1 cellular context compared by ENCODE assay signal in genomic region chr19:16372065-16372915, GRCh38.
TF ChIP-seq lines count a peak whose summit lies in the region.

No MANE protein-coding gene starts in this region.

TF ChIP-seq in GM12878, 131 proteins besides CTCF, POLR2A, EP300 and RAD21 (continued from another document):
- TF ChIP-seq RELB (IDR thresholded peaks at IDR 0.05; ENCODE audit: low read depth) (no peak), BHLHE40 (IDR thresholded peaks at IDR 0.05; ENCODE audit: borderline replicate concordance in 1 of 2, low read depth in 2 of 2, low read length in 1 of 2) (peak; percentile 56 to 57), EED (IDR thresholded peaks at IDR 0.05; ENCODE audit: low read depth) (no peak), BRCA1 (IDR thresholded peaks at IDR 0.05; ENCODE audit: low read depth, low read length) (no peak), RUNX3 (IDR thresholded peaks at IDR 0.05; ENCODE audit: low read length) (peak; percentile 28; the same call in 1 of the 2 replicates), FOXK2 (IDR thresholded peaks at IDR 0.05) (no peak), USF1 (IDR thresholded peaks at IDR 0.05; ENCODE audit: borderline replicate concordance, extremely low read length, insufficient read depth, low read depth, low read length) (peak; percentile 62), HDAC2 (IDR thresholded peaks at IDR 0.05) (no peak), ATF7 (IDR thresholded peaks at IDR 0.05; ENCODE audit: low read depth) (no peak), ZNF384 (IDR thresholded peaks at IDR 0.05; ENCODE audit: borderline replicate concordance, low read depth, low read length) (no peak), ZNF24 (IDR thresholded peaks at IDR 0.05) (no peak), RBBP5 (conservative IDR thresholded peaks at IDR 0.05) (no peak), SKIL (IDR thresholded peaks at IDR 0.05; ENCODE audit: low read depth, poor library complexity, severe bottlenecking) (no peak), CBX3 (IDR thresholded peaks at IDR 0.05; ENCODE audit: borderline replicate concordance, low read depth) (no peak), SP1 (IDR thresholded peaks at IDR 0.05; ENCODE audit: low read depth, low read length) (no peak), TARDBP (IDR thresholded peaks at IDR 0.05; ENCODE audit: borderline replicate concordance) (no peak), ZZZ3 (IDR thresholded peaks at IDR 0.05; ENCODE audit: control insufficient read depth, insufficient read length, low read depth) (no peak), NR2F1 (conservative IDR thresholded peaks at IDR 0.05) (peak; percentile 8; the same call in 1 of the 2 replicates), PKNOX1 (IDR thresholded peaks at IDR 0.05) (no peak), ZBTB4 (CRISPR knock-in tag; IDR thresholded peaks at IDR 0.05) (no peak), HCFC1 (IDR thresholded peaks at IDR 0.05; ENCODE audit: low read length) (no peak), TCF12 (IDR thresholded peaks at IDR 0.05; ENCODE audit: low read depth, low read length) (0 out of 2 replicates have a peak, but pooled peaks have one; percentile 50), CEBPB (IDR thresholded peaks at IDR 0.05; ENCODE audit: borderline replicate concordance in 1 of 2, low read depth in 2 of 2, low read length in 2 of 2) (no peak), ZNF687 (IDR thresholded peaks at IDR 0.05) (0 out of 2 replicates have a peak, but pooled peaks have one; percentile 35), SRF (IDR thresholded peaks at IDR 0.05; ENCODE audit: low read depth in 2 of 2, low read length in 2 of 2) (no peak)
